In the genomic region with DNA sequence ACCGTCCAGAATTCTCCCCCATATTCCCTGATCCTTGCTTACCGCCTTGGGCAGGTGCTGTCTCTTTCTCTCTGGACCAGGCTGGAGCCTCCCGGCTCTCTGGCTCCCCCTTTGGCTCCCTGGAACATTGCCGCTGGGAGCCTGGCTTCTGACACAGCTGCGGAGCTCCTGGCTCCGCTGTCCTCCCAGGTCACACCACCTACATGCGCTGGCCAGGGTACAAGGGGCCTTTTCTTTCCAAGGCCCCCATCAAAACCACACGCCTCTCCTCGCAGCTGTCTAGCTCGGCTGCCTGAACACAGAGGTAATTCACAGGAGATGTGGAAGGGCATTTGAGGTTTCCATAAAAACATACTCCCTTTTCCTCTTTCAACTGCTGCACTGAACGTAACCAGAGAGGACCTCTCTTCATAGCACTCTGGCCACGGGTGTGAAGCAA, we compare ENCODE assay signal across 9 cellular contexts. TPM values are rescaled to one million over a fixed set of nuclear protein-coding genes. Genes with fewer than 3 reads are reported as not detected.
DNase-seq lines count a peak whose midpoint lies in the region; ATAC-seq, FAIRE-seq and TF ChIP-seq lines count a peak whose summit lies in the region.
"Had no signal": no experiment of that assay in that cellular context is flagged by ENCODE, and none has a peak within 500 bp of the region (broad histone marks: within the 10 kb centered on the region; RNA-seq: fewer than 3 reads in every experiment).

No MANE protein-coding gene starts in this region.

- no peak for FAIRE-seq in RCC 7860 (lab: Jason Lieb, UNC)

- no peaks in the 10 kb centered on the region for H3K4me1 Mint-ChIP-seq in activated T-cell treated with anti-CD3 and anti-CD28 coated beads, Interleukin-2, amount 50 U/mL, for 72 hours (ENCODE audit: low read depth)

- no peak overlapping the region for H3K4me3 ChIP-seq in cardiac muscle cell
- H3K4me3 ChIP-seq in psoas muscle: no peak overlapping the region

- ATAC-seq in HG02678 (IDR thresholded peaks at IDR 0.05; ENCODE audit: unreplicated experiment) (peak; percentile 65), psoas muscle (peak; percentile 79 to 96 (median 90)), GM21529 (IDR thresholded peaks at IDR 0.05; ENCODE audit: unreplicated experiment) (no peak)
- ATAC-seq in activated T-cell treated with anti-CD3 and anti-CD28 coated beads, Interleukin-2, amount 50 U/mL, for 72 hours (replicated peaks in 1 of 2): peak; percentile 54 to 73

- no peak overlapping the region for H3K27ac ChIP-seq in cardiac muscle cell
- H3K27ac ChIP-seq in psoas muscle: no peak overlapping the region

- H3K9me3 ChIP-seq in cardiac muscle cell (ENCODE audit: low read depth) (no peaks in the 10 kb centered on the region), psoas muscle (peaks cover under 1% of the 10 kb centered on the region)

- peaks cover 24% of the 10 kb centered on the region for H3K27me3 Mint-ChIP-seq in activated T-cell treated with anti-CD3 and anti-CD28 coated beads, Interleukin-2, amount 50 U/mL, for 72 hours (ENCODE audit: low read depth)

- WGBS in psoas muscle, 3 donors: 4 to 17% (median 6%) methylated on average over 9 to 12 of the region's 12 CpGs

- H3K4me1 ChIP-seq in cardiac muscle cell (ENCODE audit: low read depth) (no peaks in the 10 kb centered on the region), psoas muscle (no peaks in the 10 kb centered on the region)

- peak overlapping the region; percentile 15 to 49 for H3K4me3 Mint-ChIP-seq in activated T-cell treated with anti-CD3 and anti-CD28 coated beads, Interleukin-2, amount 50 U/mL, for 72 hours

- H3K36me3 Mint-ChIP-seq in activated T-cell treated with anti-CD3 and anti-CD28 coated beads, Interleukin-2, amount 50 U/mL, for 72 hours (ENCODE audit: insufficient read depth in 2 of 2): no peaks in the 10 kb centered on the region
- H3K36me3 Mint-ChIP-seq: naive thymus-derived CD8-positive, alpha-beta T cell had no signal

- H3K27ac Mint-ChIP-seq in activated T-cell treated with anti-CD3 and anti-CD28 coated beads, Interleukin-2, amount 50 U/mL, for 72 hours: no peak overlapping the region

- H3K36me3 ChIP-seq in cardiac muscle cell: no peaks in the 10 kb centered on the region
- H3K36me3 ChIP-seq in psoas muscle (ENCODE audit: insufficient read depth in 1 of 2, low read depth in 1 of 2): no peaks in the 10 kb centered on the region

- H3K9me3 Mint-ChIP-seq in activated T-cell treated with anti-CD3 and anti-CD28 coated beads, Interleukin-2, amount 50 U/mL, for 72 hours: no peaks in the 10 kb centered on the region

- intact Hi-C loops in psoas muscle (cut with DNase I): loop anchor here in 1 of 2 donors (10.0 kb wide), 1 partner anchor 594 kb away; no protein-coding TSS in a partner anchor

- TF ChIP-seq CTCF in cardiac muscle cell (IDR thresholded peaks at IDR 0.05; ENCODE audit: low read depth, low read length) (peak; percentile 78), psoas muscle (IDR thresholded peaks at IDR 0.05) (peak; percentile 67)

- H3K27me3 ChIP-seq in cardiac muscle cell: peaks cover 52% of the 10 kb centered on the region
- no peaks in the 10 kb centered on the region for H3K27me3 ChIP-seq in psoas muscle (ENCODE audit: insufficient read depth in 3 of 3, low read length in 2 of 3)

- DNase-seq in DMS79 treated with DMSO at 0.1 percent for 48 hours (lab: John Stamatoyannopoulos, UW) (peak; percentile 58), NCI-H226 (peak; percentile 16), cardiac muscle cell (ENCODE audit: low read depth in 1 of 2, low spot score in 1 of 2) (peak; percentile 37 to 82), psoas muscle (peak; percentile 51 to 77), RCC 7860 (ENCODE audit: low spot score) (no peak)
- DNase-seq in activated T-cell treated with anti-CD3 and anti-CD28 coated beads, Interleukin-2, amount 50 U/mL, for 72 hours: peak; percentile 47 to 50

RNA-seq across cellular contexts. Expression of gene ZNF648, which starts 7.5 kb away (rescaled TPM):
- under 1 TPM in 1 of 2 donors, not detected in 1; 0.07 TPM for total RNA-seq in activated T-cell treated with anti-CD3 and anti-CD28 coated beads, Interleukin-2, amount 50 U/mL, for 72 hours
- total RNA-seq in cardiac muscle cell: 0.12 and 0.39 TPM in 2 replicates
- polyA plus RNA-seq in cardiac muscle cell: not detected in 2 replicates
- under 1 TPM in 1 of 4 donors, not detected in 3; 0.06 TPM for total RNA-seq in psoas muscle
- under 1 TPM in 2 of 3 donors, not detected in 1; 0.01 TPM for polyA plus RNA-seq in psoas muscle
- total RNA-seq: naive thymus-derived CD8-positive, alpha-beta T cell had no signal
- polyA plus RNA-seq: naive thymus-derived CD8-positive, alpha-beta T cell had no signal
